ENCODE assay signal across 8 cellular contexts in genomic region chr6:2245954-2246863, GRCh38. TPM values are rescaled to one million over a fixed set of nuclear protein-coding genes. Genes with fewer than 3 reads are reported as not detected.
DNase-seq lines count a peak whose midpoint lies in the region; ATAC-seq and TF ChIP-seq lines count a peak whose summit lies in the region.

No MANE protein-coding gene starts in this region.

- no peaks in the 10 kb centered on the region for H3K9me3 ChIP-seq in right lobe of liver

- TF ChIP-seq POLR2A in right lobe of liver (IDR thresholded peaks at IDR 0.05), result no peak

- H3K36me3 ChIP-seq in right lobe of liver, result peaks cover 0 to 7% (median 0%) of the 10 kb centered on the region in 4 donors

- H3K4me3 ChIP-seq in GM12864 (ENCODE audit: low read depth, low read length) (peak overlapping the region; percentile 97), WI38 (ENCODE audit: low read depth, low read length) (peak overlapping the region; percentile 87), right lobe of liver (peak overlapping the region; percentile 60 to 91 (median 73))

- peak overlapping the region; percentile 89 for H3K4me3 Mint-ChIP-seq in dendritic cell treated with granulocyte-macrophage colony-stimulating factor and Interleukin-4, amounts not matched to agents 40 ng/mL and 50 ng/mL, for 4 days

- no peaks in the 10 kb centered on the region for H3K27me3 Mint-ChIP-seq in dendritic cell treated with granulocyte-macrophage colony-stimulating factor and Interleukin-4, amounts not matched to agents 40 ng/mL and 50 ng/mL, for 4 days

- ATAC-seq in HG02571 (IDR thresholded peaks at IDR 0.05; ENCODE audit: unreplicated experiment), result peak; percentile 18
- ATAC-seq in right lobe of liver, result peak; percentile 48 to 70 (median 59)

- H3K36me3 Mint-ChIP-seq in dendritic cell treated with granulocyte-macrophage colony-stimulating factor and Interleukin-4, amounts not matched to agents 40 ng/mL and 50 ng/mL, for 4 days (ENCODE audit: low read depth), result peaks cover 21% of the 10 kb centered on the region

- H3K27ac Mint-ChIP-seq in dendritic cell treated with granulocyte-macrophage colony-stimulating factor and Interleukin-4, amounts not matched to agents 40 ng/mL and 50 ng/mL, for 4 days, result peak overlapping the region; percentile 95

- TF ChIP-seq CTCF in GM12864 (IDR thresholded peaks at IDR 0.05; ENCODE audit: low read depth, low read length, missing control alignments) (no peak), WI38 (IDR thresholded peaks at IDR 0.05; ENCODE audit: low read depth, low read length) (no peak), right lobe of liver (IDR thresholded peaks at IDR 0.05) (no peak)

- intact Hi-C loops in dendritic cell treated with granulocyte-macrophage colony-stimulating factor and Interleukin-4, amounts not matched to agents 40 ng/mL and 50 ng/mL, for 4 days (cut with micrococcal nuclease), result no loop called here
- intact Hi-C loops in right lobe of liver (cut with DNase I), result no loop called here

- WGBS in right lobe of liver (ENCODE audit: insufficient coverage, low coverage, low lambda C conversion rate, missing lambda C conversion rate), result 13% methylated on average over 26 of the region's 26 CpGs

- peak overlapping the region; percentile 85 to 92 (median 89) for H3K27ac ChIP-seq in right lobe of liver

- no peaks in the 10 kb centered on the region for H3K9me3 Mint-ChIP-seq in dendritic cell treated with granulocyte-macrophage colony-stimulating factor and Interleukin-4, amounts not matched to agents 40 ng/mL and 50 ng/mL, for 4 days

- peak; percentile 27 for DNase-seq in GM12864 (ENCODE audit: low read depth)
- DNase-seq in NCI-H187 (lab: John Stamatoyannopoulos, UW), result peak; percentile 58 to 59
- DNase-seq in right lobe of liver, result peak; percentile 78 to 87 (median 84)
- peak in 2 of 3 donors; percentile 5 to 8 for DNase-seq in stimulated activated CD4-positive, alpha-beta T cell treated with anti-CD3 and anti-CD28 coated beads, TNF-alpha, amount 100 ng/mL, for 1 hour (ENCODE audit: low read depth in 3 of 3, low spot score in 1 of 3)
- DNase-seq in NCI-H226, result no peak

- H3K4me1 Mint-ChIP-seq in dendritic cell treated with granulocyte-macrophage colony-stimulating factor and Interleukin-4, amounts not matched to agents 40 ng/mL and 50 ng/mL, for 4 days (ENCODE audit: low read depth), result peaks cover 51% of the 10 kb centered on the region

- peaks cover 0 to 6% (median 0%) of the 10 kb centered on the region in 4 donors for H3K4me1 ChIP-seq in right lobe of liver

- no peaks in the 10 kb centered on the region for H3K27me3 ChIP-seq in right lobe of liver

RNA-seq across cellular contexts. Expression of gene GMDS, which starts 0.8 kb away (rescaled TPM):
- 10 to 100 TPM; 15.9 to 34.4 (median 23.4) TPM for total RNA-seq in right lobe of liver
